11 cellular contexts compared by ENCODE assay signal in the genomic region with DNA sequence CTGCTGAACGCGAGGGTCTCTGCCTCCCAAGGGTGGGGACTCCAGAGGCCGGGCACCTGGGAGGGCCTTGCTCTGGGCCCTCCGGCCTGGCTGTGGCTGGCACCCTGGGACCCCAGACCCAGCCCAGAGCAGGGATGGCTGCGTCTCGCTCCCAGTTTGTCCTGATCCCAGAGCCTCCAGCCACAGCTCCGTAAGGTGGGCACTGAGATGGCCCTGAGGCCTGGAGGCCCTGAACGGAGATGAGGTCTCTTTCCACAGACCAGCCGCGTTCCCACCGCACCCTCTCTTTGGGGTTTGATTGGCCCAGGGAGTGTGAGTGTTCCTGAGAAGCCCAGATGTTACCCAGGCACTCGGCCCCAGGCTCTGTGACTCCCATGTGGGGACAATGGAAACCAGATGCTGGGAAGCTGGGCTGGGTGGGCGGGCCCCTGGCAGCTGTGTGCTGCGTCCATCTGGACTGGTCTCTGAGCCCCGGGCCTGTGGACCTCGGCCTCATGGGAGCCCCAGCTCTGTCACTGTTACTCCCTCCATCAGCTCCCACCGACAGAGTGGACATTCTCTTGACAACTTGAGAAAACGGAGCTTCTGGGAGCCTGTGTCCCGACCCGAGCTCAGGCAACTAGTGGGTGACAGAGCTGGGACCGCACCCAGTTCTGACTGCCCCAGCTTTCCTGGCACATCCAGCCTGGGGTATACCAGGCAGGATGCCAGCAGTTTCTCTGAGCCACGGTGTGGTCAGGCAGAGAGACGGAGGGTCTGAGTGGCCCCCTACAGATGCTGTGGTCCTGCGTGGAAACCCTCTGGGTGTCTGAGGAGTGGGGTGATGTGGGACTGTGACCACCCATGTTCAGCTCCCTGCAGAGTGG. TPM values are rescaled to one million over a fixed set of nuclear protein-coding genes. Genes with fewer than 3 reads are reported as not detected.
DNase-seq lines count a peak whose midpoint lies in the region; ATAC-seq and TF ChIP-seq lines count a peak whose summit lies in the region.
"Had no signal": no experiment of that assay in that cellular context is flagged by ENCODE, and none has a peak within 500 bp of the region (broad histone marks: within the 10 kb centered on the region; RNA-seq: fewer than 3 reads in every experiment).

No MANE protein-coding gene starts in this region.

- peaks cover 4% of the 10 kb centered on the region for H3K4me1 Mint-ChIP-seq in T-helper 17 cell
- H3K4me1 Mint-ChIP-seq in activated naive CD8-positive, alpha-beta T cell treated with anti-CD3 and anti-CD28 coated beads, Interleukin-2, amount 50 U/mL, for 24 hours: peaks cover 26% of the 10 kb centered on the region

- H3K27ac Mint-ChIP-seq in T-helper 17 cell: no peak overlapping the region
- no peak overlapping the region for H3K27ac Mint-ChIP-seq in activated naive CD8-positive, alpha-beta T cell treated with anti-CD3 and anti-CD28 coated beads, Interleukin-2, amount 50 U/mL, for 24 hours
- H3K27ac Mint-ChIP-seq: activated naive CD8-positive, alpha-beta T cell treated with anti-CD3 and anti-CD28 coated beads for 36 hours had no signal

- no peaks in the 10 kb centered on the region for H3K36me3 Mint-ChIP-seq in T-helper 17 cell (ENCODE audit: low read depth)
- H3K36me3 Mint-ChIP-seq in activated naive CD8-positive, alpha-beta T cell treated with anti-CD3 and anti-CD28 coated beads, Interleukin-2, amount 50 U/mL, for 24 hours (ENCODE audit: low read depth): no peaks in the 10 kb centered on the region
- H3K36me3 Mint-ChIP-seq: activated naive CD8-positive, alpha-beta T cell treated with anti-CD3 and anti-CD28 coated beads for 36 hours had no signal

- H3K9me3 Mint-ChIP-seq in activated naive CD8-positive, alpha-beta T cell treated with anti-CD3 and anti-CD28 coated beads, Interleukin-2, amount 50 U/mL, for 24 hours: no peaks in the 10 kb centered on the region
- H3K9me3 Mint-ChIP-seq: activated naive CD8-positive, alpha-beta T cell treated with anti-CD3 and anti-CD28 coated beads for 36 hours had no signal

- ATAC-seq in GM21717 (IDR thresholded peaks at IDR 0.05; ENCODE audit: unreplicated experiment): no peak
- ATAC-seq in HG03439 (IDR thresholded peaks at IDR 0.05; ENCODE audit: unreplicated experiment): no peak
- no peak for ATAC-seq in T-helper 17 cell
- ATAC-seq in activated naive CD8-positive, alpha-beta T cell treated with anti-CD3 and anti-CD28 coated beads, Interleukin-2, amount 50 U/mL, for 24 hours: no peak

- peak overlapping the region; percentile 0 for H3K4me3 ChIP-seq in fibroblast of mammary gland (ENCODE audit: control insufficient read depth, low read depth, low read length)

- no peak overlapping the region for H3K4me3 Mint-ChIP-seq in T-helper 17 cell
- no peak overlapping the region for H3K4me3 Mint-ChIP-seq in activated naive CD8-positive, alpha-beta T cell treated with anti-CD3 and anti-CD28 coated beads, Interleukin-2, amount 50 U/mL, for 24 hours
- H3K4me3 Mint-ChIP-seq: activated naive CD8-positive, alpha-beta T cell treated with anti-CD3 and anti-CD28 coated beads for 36 hours had no signal

- no peaks in the 10 kb centered on the region for H3K9me3 ChIP-seq in T-helper 17 cell (ENCODE audit: control insufficient read depth, low read length, poor library complexity, severe bottlenecking)

- TF ChIP-seq CTCF in fibroblast of mammary gland (conservative IDR thresholded peaks at IDR 0.05; ENCODE audit: control insufficient read depth, insufficient read depth, low read depth, low read length): no peak

- peak; percentile 35 for DNase-seq in A172 (ENCODE audit: low spot score)
- DNase-seq in HuH-7.5 (ENCODE audit: low spot score): peak; percentile 2
- DNase-seq in fibroblast of mammary gland (ENCODE audit: low read depth): peak; percentile 98
- peak; percentile 58 for DNase-seq in myocyte (ENCODE audit: low read depth)
- no peak for DNase-seq in T-helper 17 cell
- no peak for DNase-seq in activated naive CD8-positive, alpha-beta T cell treated with anti-CD3 and anti-CD28 coated beads, Interleukin-2, amount 50 U/mL, for 24 hours
- DNase-seq: activated naive CD8-positive, alpha-beta T cell treated with anti-CD3 and anti-CD28 coated beads for 36 hours; C1 segment of cervical spinal cord; NCI-H2171 treated with DMSO at 0.1 percent for 48 hours had no signal

- peaks cover 14% of the 10 kb centered on the region for H3K27me3 Mint-ChIP-seq in T-helper 17 cell
- H3K27me3 Mint-ChIP-seq in activated naive CD8-positive, alpha-beta T cell treated with anti-CD3 and anti-CD28 coated beads, Interleukin-2, amount 50 U/mL, for 24 hours: peaks cover 13% of the 10 kb centered on the region

RNA-seq across cellular contexts. Expression of gene COL6A1, which starts 9.8 kb away (rescaled TPM):
- 329 and 393 TPM in 2 replicates for total RNA-seq in A172 (2014; rRNA removed; shearing (Covaris generic))
- total RNA-seq in myocyte (678 and 866 TPM in 2 replicates), T-helper 17 cell (1 to 10 TPM; 3.2 to 4.6 TPM)
- polyA plus RNA-seq in myocyte (2012): 278 TPM

Comparison
In these comparisons a context has a peak if more than half of its experiments do, and no peak if none do; other contexts are left out.
1. DNase-seq: peak in A172 (single experiment), HuH-7.5 (single experiment), fibroblast of mammary gland (single experiment) and myocyte (single experiment); none in T-helper 17 cell (0 of 3) and activated naive CD8-positive, alpha-beta T cell treated with anti-CD3 and anti-CD28 coated beads, Interleukin-2, amount 50 U/mL, for 24 hours (single experiment).
2. RNA of gene COL6A1, which starts 9.8 kb away (total RNA-seq): 678 to 866 TPM in myocyte and 329 to 393 TPM in A172; 3.2 to 4.6 TPM in T-helper 17 cell; every median in the first group is over 10 times any median in the second.